ENCODE assay signal across 10 cellular contexts in the genomic region with DNA sequence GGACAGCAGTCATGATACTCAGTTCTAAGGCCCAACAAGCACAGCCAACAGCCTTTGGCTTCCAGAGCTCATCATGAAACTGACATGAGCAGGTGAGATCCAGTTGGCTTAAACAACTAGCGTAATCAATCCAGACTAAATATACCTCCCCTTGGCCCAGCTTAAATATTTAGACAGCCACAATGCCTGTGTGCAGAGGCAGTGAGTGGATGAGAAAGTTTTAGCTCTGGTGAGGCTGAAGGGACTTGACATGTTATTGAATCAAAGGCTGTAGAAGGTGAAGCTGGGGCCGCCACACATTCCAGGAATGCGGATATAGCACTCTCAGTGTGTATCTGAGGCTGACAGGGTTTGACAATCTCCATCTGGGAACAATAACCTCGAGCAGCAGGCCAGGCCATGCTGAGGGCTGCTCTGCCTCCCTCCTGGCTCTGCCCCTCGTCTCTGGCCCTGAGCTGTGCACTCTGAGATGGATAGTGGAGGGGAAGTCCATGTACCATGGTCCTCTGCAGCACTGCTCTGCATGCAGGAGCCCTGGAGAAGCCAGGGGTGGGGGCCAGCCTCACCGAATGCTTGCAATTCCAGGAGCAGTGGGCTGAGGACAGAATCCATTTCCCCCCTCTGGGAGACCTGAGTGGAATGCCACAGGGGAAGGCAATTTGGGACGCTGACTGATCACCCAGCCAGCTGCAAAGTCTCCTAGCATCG. TPM values are rescaled to one million over a fixed set of nuclear protein-coding genes. Genes with fewer than 3 reads are reported as not detected.
DNase-seq lines count a peak whose midpoint lies in the region; ATAC-seq and TF ChIP-seq lines count a peak whose summit lies in the region.
"Had no signal": no experiment of that assay in that cellular context is flagged by ENCODE, and none has a peak within 500 bp of the region (broad histone marks: within the 10 kb centered on the region; RNA-seq: fewer than 3 reads in every experiment).

No MANE protein-coding gene starts in this region.

- ATAC-seq in GM23338 (no peak), HG02623 (IDR thresholded peaks at IDR 0.05; ENCODE audit: unreplicated experiment) (no peak)
- ATAC-seq: activated CD4-positive, CD25-positive, alpha-beta regulatory T cell treated with anti-CD3 and anti-CD28 coated beads, Interleukin-2, amount 50 U/mL, for 24 hours had no signal

- H3K9me3 ChIP-seq in hepatocyte (ENCODE audit: low read depth), result no peaks in the 10 kb centered on the region
- no peaks in the 10 kb centered on the region for H3K9me3 ChIP-seq in tibial artery
- H3K9me3 ChIP-seq: ascending aorta had no signal

- TF ChIP-seq CTCF in GM23338 (conservative IDR thresholded peaks at IDR 0.05; ENCODE audit: low read depth in 2 of 2) (no peak), astrocyte of the cerebellum (IDR thresholded peaks at IDR 0.05; ENCODE audit: low read depth, low read length, missing control alignments) (no peak), hepatocyte (IDR thresholded peaks at IDR 0.05; ENCODE audit: poor library complexity) (no peak), retinal pigment epithelial cell (conservative IDR thresholded peaks at IDR 0.05; ENCODE audit: low read depth, low read length) (no peak), tibial artery (IDR thresholded peaks at IDR 0.05) (no peak)

- H3K4me2 ChIP-seq in GM23338 (no peak overlapping the region), hepatocyte (no peak overlapping the region)

- WGBS in hepatocyte (ENCODE audit: low lambda C conversion rate, missing lambda C conversion rate), result 26% methylated on average over 8 of the region's 8 CpGs

- no peaks in the 10 kb centered on the region for H3K79me2 ChIP-seq in GM23338 (replicated peaks; ENCODE audit: insufficient read depth)
- no peaks in the 10 kb centered on the region for H3K79me2 ChIP-seq in hepatocyte

- H2AFZ ChIP-seq in GM23338 (peak overlapping the region; percentile 72; the same call in 1 of the 2 replicates), hepatocyte (peak overlapping the region; percentile 40)

- no peak overlapping the region for H3K4me3 Mint-ChIP-seq in GM23338

- H3K27me3 Mint-ChIP-seq in GM23338 (ENCODE audit: insufficient read depth, low read depth, poor library complexity), result peaks cover 4% of the 10 kb centered on the region

- peaks cover 14% of the 10 kb centered on the region for H3K9me3 Mint-ChIP-seq in GM23338

- H3K4me1 Mint-ChIP-seq in GM23338, result no peaks in the 10 kb centered on the region; the same call in 2 of the 3 replicates

- H3K4me1 ChIP-seq in GM23338 (ENCODE audit: insufficient read depth), result no peaks in the 10 kb centered on the region
- peaks cover 29% of the 10 kb centered on the region for H3K4me1 ChIP-seq in hepatocyte (ENCODE audit: insufficient read depth)
- H3K4me1 ChIP-seq in tibial artery, result no peaks in the 10 kb centered on the region
- H3K4me1 ChIP-seq: ascending aorta had no signal

- in situ Hi-C loops in astrocyte of the cerebellum (cut with HindIII; ENCODE audit: low sequenced_read_pairs), result no loop called here

- no peaks in the 10 kb centered on the region for H3K36me3 ChIP-seq in GM23338 (ENCODE audit: insufficient read depth)
- H3K36me3 ChIP-seq in hepatocyte (replicated peaks; ENCODE audit: insufficient read depth, low read depth), result no peaks in the 10 kb centered on the region
- H3K36me3 ChIP-seq in tibial artery, result no peaks in the 10 kb centered on the region
- H3K36me3 ChIP-seq: ascending aorta had no signal

- no peak for DNase-seq in GM23338 (ENCODE audit: low spot score)
- DNase-seq in astrocyte of the cerebellum (ENCODE audit: low read depth), result peak; percentile 23
- peak; percentile 61 for DNase-seq in hepatocyte (ENCODE audit: low spot score)
- peak; percentile 91 for DNase-seq in retinal pigment epithelial cell (ENCODE audit: low read depth)
- DNase-seq in foreskin melanocyte, result no peak
- DNase-seq in NCI-H1105 treated with DMSO at 0.1 percent for 48 hours (lab: John Stamatoyannopoulos, UW), result no peak
- no peak for DNase-seq in tibial artery

- H3K4me3 ChIP-seq in GM23338, result no peak overlapping the region
- no peak overlapping the region for H3K4me3 ChIP-seq in astrocyte of the cerebellum (ENCODE audit: low read depth, low read length)
- no peak overlapping the region for H3K4me3 ChIP-seq in hepatocyte
- no peak overlapping the region for H3K4me3 ChIP-seq in retinal pigment epithelial cell (ENCODE audit: low read length)
- H3K4me3 ChIP-seq in tibial artery, result no peak overlapping the region
- H3K4me3 ChIP-seq: ascending aorta had no signal

- no peak overlapping the region for H3K27ac ChIP-seq in GM23338 (ENCODE audit: low read depth)
- H3K27ac ChIP-seq in hepatocyte, result peak overlapping the region; percentile 72
- H3K27ac ChIP-seq in tibial artery, result no peak overlapping the region
- H3K27ac ChIP-seq: ascending aorta had no signal

- H3K27me3 ChIP-seq in GM23338 (ENCODE audit: insufficient read depth) (no peaks in the 10 kb centered on the region), hepatocyte (no peaks in the 10 kb centered on the region), tibial artery (no peaks in the 10 kb centered on the region)
- H3K27me3 ChIP-seq: ascending aorta had no signal

- peaks cover 28% of the 10 kb centered on the region; the same call in 1 of the 2 replicates for H3K9me2 ChIP-seq in GM23338 (ENCODE audit: insufficient read depth)
- H3K9me2 ChIP-seq in hepatocyte (replicated peaks; ENCODE audit: insufficient read depth), result no peaks in the 10 kb centered on the region

- no peak overlapping the region for H3K27ac Mint-ChIP-seq in GM23338

- H3K36me3 Mint-ChIP-seq in GM23338 (ENCODE audit: low read depth), result peaks cover 12% of the 10 kb centered on the region; the same call in 2 of the 3 replicates

- no peaks in the 10 kb centered on the region for H3F3A ChIP-seq in GM23338 (replicated peaks; ENCODE audit: low read depth)

- H4K20me1 ChIP-seq in GM23338 (replicated peaks; ENCODE audit: insufficient read depth) (no peaks in the 10 kb centered on the region), hepatocyte (ENCODE audit: insufficient read depth, poor library complexity, severe bottlenecking) (no peaks in the 10 kb centered on the region)

- intact Hi-C loops in tibial artery (cut with DNase I; ENCODE audit: low total_unique reads), result loop anchor here (2.0 kb wide), 1 partner anchor 18 kb away; no protein-coding TSS in a partner anchor

TF ChIP-seq in GM23338, 12 proteins besides CTCF, POLR2A, EP300 and RAD21:
- TF ChIP-seq EZH2 (IDR thresholded peaks at IDR 0.05; ENCODE audit: low read depth, unreplicated experiment) (no peak), ZNF114 (CRISPR knock-in tag; IDR thresholded peaks at IDR 0.05) (no peak), REST (IDR thresholded peaks at IDR 0.05; ENCODE audit: unreplicated experiment) (no peak), ZNF331 (CRISPR knock-in tag; IDR thresholded peaks at IDR 0.05; ENCODE audit: low read depth) (no peak), JUNB (IDR thresholded peaks at IDR 0.05; ENCODE audit: unreplicated experiment) (no peak), NANOG (IDR thresholded peaks at IDR 0.05; ENCODE audit: borderline replicate concordance) (no peak), STAT1 (IDR thresholded peaks at IDR 0.05; ENCODE audit: unreplicated experiment) (no peak)
TF ChIP-seq in GM23338: peak in this region for 0.

RNA-seq across cellular contexts. Expression of gene RASL11B, which starts 37.4 kb away (rescaled TPM):
- 97.0 and 100.0 TPM in 2 replicates for total RNA-seq in GM23338 (2014; rRNA removed; shearing (Covaris generic))
- 66.8 and 69.7 TPM in 2 replicates for polyA plus RNA-seq in GM23338 (2016; fragmentation: Nextera tagmentation; extraction: Ambion mirVana)
- 6.3 and 8.9 TPM in 2 replicates for total RNA-seq in hepatocyte
- 6.9 and 7.6 TPM in 2 replicates for polyA plus RNA-seq in hepatocyte
- total RNA-seq: ascending aorta had no signal

Comparison
In these comparisons a context has a peak if more than half of its experiments do, and no peak if none do; other contexts are left out.
1. DNase-seq: peak in astrocyte of the cerebellum (single experiment), hepatocyte (single experiment) and retinal pigment epithelial cell (single experiment); none in GM23338 (single experiment), foreskin melanocyte (single experiment), NCI-H1105 treated with DMSO at 0.1 percent for 48 hours (single experiment) and tibial artery (0 of 2).